In genomic region chr3:126267169-126267975, GRCh38 we compare ENCODE assay signal across 8 cellular contexts.
A peak's percentile ranks its signal among the peaks of the same experiment; 100 is the strongest.
DNase-seq lines count a peak whose midpoint lies in the region; ATAC-seq and TF ChIP-seq lines count a peak whose summit lies in the region.

No MANE protein-coding gene starts in this region.

- H3K27me3 ChIP-seq in left ventricle myocardium inferior (ENCODE audit: low read depth) = peaks cover 17% of the 10 kb centered on the region

- H3K9me3 ChIP-seq in left ventricle myocardium inferior (replicated peaks) = no peaks in the 10 kb centered on the region

- H3K36me3 ChIP-seq in left ventricle myocardium inferior = no peaks in the 10 kb centered on the region

- peak overlapping the region; percentile 60 for H3K27ac ChIP-seq in angular gyrus (ENCODE audit: low read depth, low read length)
- H3K27ac ChIP-seq in left ventricle myocardium inferior (replicated peaks) = peak overlapping the region; percentile 94

- H3K4me3 ChIP-seq in left ventricle myocardium inferior = peak overlapping the region; percentile 57

- peaks cover 60% of the 10 kb centered on the region for H3K4me1 ChIP-seq in left ventricle myocardium inferior

- intact Hi-C loops in left ventricle myocardium inferior (cut with micrococcal nuclease) = loop anchor here (10.0 kb wide), 1 partner anchor 87 kb away; the partner anchor contains the start of gene KLF15
- intact Hi-C loops in posterior cingulate gyrus (cut with DNase I) = loop anchor here (10.0 kb wide), 1 partner anchor 207 kb away; the partner anchor contains the start of gene ZXDC

- ATAC-seq in GM21367 (IDR thresholded peaks at IDR 0.05; ENCODE audit: unreplicated experiment) = no peak
- no peak for ATAC-seq in GM18868 (IDR thresholded peaks at IDR 0.05; ENCODE audit: unreplicated experiment)

- peak overlapping the region; percentile 76 for H3K4me3 Mint-ChIP-seq in HFFc6

- peak; percentile 95 for DNase-seq in HFFc6
- DNase-seq in left ventricle myocardium inferior = peak; percentile 81
- peak; percentile 54 to 95 (median 73) for DNase-seq in posterior cingulate gyrus
- no peak for DNase-seq in NCI-H1436 treated with DMSO at 0.1 percent for 48 hours (lab: John Stamatoyannopoulos, UW)
- no peak for DNase-seq in activated CD4-positive, alpha-beta T cell treated with anti-CD3 and anti-CD28 coated beads for 48 hours

- H3K27ac Mint-ChIP-seq in HFFc6 = peak overlapping the region; percentile 86

- H3K4me1 Mint-ChIP-seq in HFFc6 (ENCODE audit: low read depth) = peaks cover 44% of the 10 kb centered on the region

- H3K9me3 Mint-ChIP-seq in HFFc6 = no peaks in the 10 kb centered on the region

- H3K36me3 Mint-ChIP-seq in HFFc6 (ENCODE audit: low read depth) = no peaks in the 10 kb centered on the region

- no peaks in the 10 kb centered on the region; the same call in 1 of the 2 replicates for H3K27me3 Mint-ChIP-seq in HFFc6 (ENCODE audit: insufficient read depth)

- TF ChIP-seq CTCF in HFFc6 (IDR thresholded peaks at IDR 0.05) (peak; percentile 51; the same call in 1 of the 2 replicates), left ventricle myocardium inferior (IDR thresholded peaks at IDR 0.05; ENCODE audit: borderline replicate concordance) (no peak)

Comparison
In these comparisons a context has a peak if more than half of its experiments do, and no peak if none do; other contexts are left out.
1. DNase-seq: peak in HFFc6 (single experiment), left ventricle myocardium inferior (single experiment) and posterior cingulate gyrus (10 of 10); none in NCI-H1436 treated with DMSO at 0.1 percent for 48 hours (single experiment) and activated CD4-positive, alpha-beta T cell treated with anti-CD3 and anti-CD28 coated beads for 48 hours (single experiment).